20 cellular contexts compared by ENCODE assay signal in the genomic region with DNA sequence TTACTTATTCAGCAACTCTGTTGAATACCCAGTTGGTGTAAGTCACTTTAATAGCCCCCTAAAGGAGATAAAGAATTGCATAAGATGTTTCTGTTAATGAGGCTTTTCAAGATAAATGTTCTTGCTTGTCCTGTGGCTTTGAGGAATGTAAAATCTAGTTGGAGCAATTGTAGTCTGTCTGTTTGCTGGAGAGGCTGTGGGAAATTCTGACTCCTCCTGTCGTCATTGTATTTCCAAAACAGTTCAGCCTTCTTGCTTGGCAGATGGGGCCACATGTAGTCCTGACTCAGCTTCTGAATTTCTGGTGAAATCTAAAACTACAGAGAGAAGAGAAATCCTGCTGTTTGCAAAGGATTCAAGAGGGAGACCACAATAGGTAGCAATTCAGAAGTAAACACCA.
DNase-seq lines count a peak whose midpoint lies in the region; ATAC-seq and TF ChIP-seq lines count a peak whose summit lies in the region.
"Had no signal": no experiment of that assay in that cellular context is flagged by ENCODE, and none has a peak within 500 bp of the region (broad histone marks: within the 10 kb centered on the region; RNA-seq: fewer than 3 reads in every experiment).

No MANE protein-coding gene starts in this region.

- H3K27ac ChIP-seq in heart left ventricle (no peak overlapping the region), tibial artery (no peak overlapping the region)

- H3K4me1 ChIP-seq in heart left ventricle (no peaks in the 10 kb centered on the region), tibial artery (no peaks in the 10 kb centered on the region)

- H3K27me3 ChIP-seq in heart left ventricle, result no peaks in the 10 kb centered on the region
- H3K27me3 ChIP-seq in tibial artery, result no peaks in the 10 kb centered on the region

- H3K4me3 ChIP-seq in heart left ventricle (no peak overlapping the region), tibial artery (no peak overlapping the region)

- DNase-seq in heart left ventricle (peak in 2 of 5 donors; percentile 45 to 47), cardiac septum (ENCODE audit: low spot score) (no peak), astrocyte of the hippocampus (ENCODE audit: low read depth, low spot score) (peak; percentile 67), iris pigment epithelial cell (ENCODE audit: low read depth) (peak; percentile 0), tibial artery (peak; percentile 49 to 66), NCI-H1436 (lab: John Stamatoyannopoulos, UW) (no peak), DMS 273 treated with DMSO at 0.1 percent for 48 hours (lab: John Stamatoyannopoulos, UW) (no peak)
- DNase-seq: activated CD4-positive, CD25-positive, alpha-beta regulatory T cell treated with anti-CD3 and anti-CD28 coated beads, Interleukin-2, amount 50 U/mL, for 72 hours; activated CD8-positive, alpha-beta memory T cell treated with anti-CD3 and anti-CD28 coated beads, Interleukin-2, amount 50 U/mL, for 4 hours; activated naive CD4-positive, alpha-beta T cell treated with Interleukin-2 at 50 U/mL for 16 hours; CD4-positive, alpha-beta memory T cell; effector CD4-positive, alpha-beta T cell; immature natural killer cell; KBM-7; NCI-H1417 treated with DMSO at 0.1 percent for 48 hours; NCI-H226; small intestine; stimulated activated naive B cell treated with anti-CD40 and anti-IgM and Interleukin-4, amounts not matched to agents 10 μg/mL and 1 μg/mL and 100 μg/mL, for 72 hours; T-helper 17 cell had no signal

- peak; percentile 64 to 76 (median 68) for ATAC-seq in heart left ventricle
- ATAC-seq in HG03039 (IDR thresholded peaks at IDR 0.05; ENCODE audit: unreplicated experiment), result no peak
- ATAC-seq: stimulated activated naive B cell treated with anti-CD40 and anti-IgM and Interleukin-4, amounts not matched to agents 10 μg/mL and 1 μg/mL and 100 μg/mL, for 72 hours; T-helper 17 cell had no signal

- WGBS in heart left ventricle, 4 donors, result 20 to 41% (median 37%) methylated on average over 1 of the region's 1 CpG

- TF ChIP-seq CTCF in heart left ventricle (IDR thresholded peaks at IDR 0.05) (no peak), tibial artery (IDR thresholded peaks at IDR 0.05) (no peak)

- intact Hi-C loops in heart left ventricle (cut with DNase I), result loop anchor here in 1 of 10 donors (10.0 kb wide), 1 partner anchor 60 kb away; no protein-coding TSS in a partner anchor
- intact Hi-C loops in cardiac septum (cut with DNase I), result no loop called here
- intact Hi-C loops in tibial artery (cut with DNase I; ENCODE audit: low total_unique reads), result no loop called here

- no peak for TF ChIP-seq POLR2A in heart left ventricle (IDR thresholded peaks at IDR 0.05)

- no peaks in the 10 kb centered on the region for H3K9me3 ChIP-seq in heart left ventricle
- no peaks in the 10 kb centered on the region for H3K9me3 ChIP-seq in tibial artery

- H3K36me3 ChIP-seq in heart left ventricle (no peaks in the 10 kb centered on the region), tibial artery (no peaks in the 10 kb centered on the region)

Comparison
In these comparisons a context has a peak if more than half of its experiments do, and no peak if none do; other contexts are left out.
1. DNase-seq: peak in astrocyte of the hippocampus (single experiment), iris pigment epithelial cell (single experiment) and tibial artery (2 of 2); none in cardiac septum (single experiment), NCI-H1436 (single experiment) and DMS 273 treated with DMSO at 0.1 percent for 48 hours (single experiment).